Comparison of ENCODE assay signal across 8 cellular contexts in the genomic region with DNA sequence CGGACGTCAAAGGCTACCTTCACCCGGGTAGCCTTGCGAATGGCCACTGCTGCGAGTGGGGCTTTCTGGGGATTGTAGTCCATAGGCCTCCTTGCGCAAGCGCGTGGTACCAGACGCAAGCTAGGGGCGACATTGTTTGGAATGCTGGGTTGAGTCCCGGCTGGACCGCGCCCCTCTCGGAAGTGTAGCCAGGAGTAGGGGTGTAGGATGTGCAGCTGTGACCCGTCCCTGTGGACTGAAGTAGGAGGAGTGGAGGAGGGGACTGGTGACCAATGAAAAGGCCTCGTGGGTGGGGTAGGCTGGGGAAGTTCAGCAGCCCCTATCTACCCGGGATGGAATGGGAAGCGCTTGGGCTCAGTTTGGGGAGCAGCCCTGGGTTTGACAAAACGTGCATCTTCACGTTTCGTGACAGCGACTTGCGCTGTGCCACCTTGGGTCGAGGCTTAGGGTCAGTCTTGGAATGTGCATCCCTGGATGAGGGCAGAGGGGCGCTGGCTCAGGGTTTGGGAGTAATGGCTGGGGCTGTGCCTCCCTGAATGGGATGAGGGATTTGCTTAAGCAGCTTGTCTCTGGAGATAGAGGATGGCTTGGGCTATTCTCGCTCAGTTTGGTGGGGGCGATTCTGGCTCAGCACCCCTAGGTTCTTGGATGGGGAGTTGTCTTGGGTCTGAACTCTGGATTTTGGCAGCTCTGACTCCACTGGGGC.
A peak's percentile ranks its signal among the peaks of the same experiment; 100 is the strongest.
DNase-seq lines count a peak whose midpoint lies in the region; ATAC-seq and TF ChIP-seq lines count a peak whose summit lies in the region.
"Not testable (repeated sequence)": the region's sequence is repeated elsewhere in the genome, so short reads cannot be mapped to it uniquely, and the experiment has no call there.

No MANE protein-coding gene starts in this region.

- intact Hi-C loops in prostate gland (cut with DNase I) = not testable (repeated sequence)

- peak overlapping the region; percentile 95 for H3K4me3 Mint-ChIP-seq in endothelial cell (ENCODE audit: unreplicated experiment)

- TF ChIP-seq CTCF in endothelial cell (IDR thresholded peaks at IDR 0.05; ENCODE audit: unreplicated experiment); prostate gland (IDR thresholded peaks at IDR 0.05); upper lobe of left lung (IDR thresholded peaks at IDR 0.05): not testable (repeated sequence)
- TF ChIP-seq CTCF in right atrium auricular region (IDR thresholded peaks at IDR 0.05) = peak in 1 of 2 donors; percentile 49

- H3K27ac Mint-ChIP-seq in endothelial cell (ENCODE audit: unreplicated experiment) = not testable (repeated sequence)

- not testable (repeated sequence) for TF ChIP-seq POLR2A in prostate gland (IDR thresholded peaks at IDR 0.05); upper lobe of left lung (IDR thresholded peaks at IDR 0.05)

- ATAC-seq in upper lobe of left lung (ENCODE audit: low FRiP score in 2 of 2) = peak; percentile 83 to 98

- H3K27ac ChIP-seq in right atrium auricular region, prostate gland, upper lobe of left lung: not testable (repeated sequence)

- H3K27me3 ChIP-seq in MG63; adipocyte (replicated peaks; ENCODE audit: control insufficient read depth, insufficient read depth, low read length); right atrium auricular region; prostate gland (replicated peaks; ENCODE audit: insufficient read depth); upper lobe of left lung: not testable (repeated sequence)

- not testable (repeated sequence) for H3K9me3 ChIP-seq in MG63; adipocyte (ENCODE audit: control insufficient read depth, low read length); right atrium auricular region; prostate gland; upper lobe of left lung

- H3K9ac ChIP-seq in adipocyte (ENCODE audit: low read length) = not testable (repeated sequence)

- not testable (repeated sequence) for H3K36me3 ChIP-seq in MG63; adipocyte (ENCODE audit: control insufficient read depth, insufficient read depth, low read length, severe bottlenecking); right atrium auricular region; prostate gland; upper lobe of left lung

- H3K36me3 Mint-ChIP-seq in endothelial cell (ENCODE audit: low read depth, unreplicated experiment) = not testable (repeated sequence)

- TF ChIP-seq EP300 in upper lobe of left lung (IDR thresholded peaks at IDR 0.05) = not testable (repeated sequence)

- H3K4me1 Mint-ChIP-seq in endothelial cell (ENCODE audit: unreplicated experiment) = not testable (repeated sequence)

- H3K4me3 ChIP-seq in MG63 = peak overlapping the region; percentile 26
- peak overlapping the region; percentile 78 for H3K4me3 ChIP-seq in adipocyte (ENCODE audit: low read length)
- peak overlapping the region; percentile 10 to 37 for H3K4me3 ChIP-seq in right atrium auricular region
- not testable (repeated sequence) for H3K4me3 ChIP-seq in prostate gland
- H3K4me3 ChIP-seq in upper lobe of left lung = peak overlapping the region in 3 of 4 donors; percentile 17 to 33 (median 22)

- WGBS in prostate gland = 7% methylated on average over 27 of the region's 27 CpGs
- 9 to 16% methylated on average over 15 to 27 of the region's 27 CpGs for WGBS in upper lobe of left lung, 2 donors

- DNase-seq in Daoy (ENCODE audit: low read depth) = peak; percentile 59
- DNase-seq in MG63 = peak; percentile 74
- peak; percentile 77 for DNase-seq in adipocyte (ENCODE audit: low read depth)
- DNase-seq in endothelial cell (ENCODE audit: low spot score) = peak; percentile 71
- DNase-seq in right atrium auricular region (ENCODE audit: low spot score) = peak; percentile 84
- peak; percentile 88 for DNase-seq in medulla oblongata (ENCODE audit: extremely low spot score)
- peak; percentile 15 for DNase-seq in prostate gland (ENCODE audit: low spot score)
- DNase-seq in upper lobe of left lung = peak; percentile 36 to 65

- H3K4me1 ChIP-seq in adipocyte (ENCODE audit: control insufficient read depth, insufficient read depth, low read length); right atrium auricular region; prostate gland (replicated peaks); upper lobe of left lung: not testable (repeated sequence)

- H3K27me3 Mint-ChIP-seq in endothelial cell (ENCODE audit: unreplicated experiment) = not testable (repeated sequence)

- not testable (repeated sequence) for H3K9me3 Mint-ChIP-seq in endothelial cell (ENCODE audit: unreplicated experiment)

Comparison
In these comparisons a context has a peak if more than half of its experiments do, and no peak if none do; other contexts are left out.
1. DNase-seq: peak in every context shown above with its lines; median percentile 88 in medulla oblongata; 84 in right atrium auricular region; 77 in adipocyte; 74 in MG63; 71 in endothelial cell; 59 in Daoy; 50 in upper lobe of left lung; 15 in prostate gland.